In the genomic region with DNA sequence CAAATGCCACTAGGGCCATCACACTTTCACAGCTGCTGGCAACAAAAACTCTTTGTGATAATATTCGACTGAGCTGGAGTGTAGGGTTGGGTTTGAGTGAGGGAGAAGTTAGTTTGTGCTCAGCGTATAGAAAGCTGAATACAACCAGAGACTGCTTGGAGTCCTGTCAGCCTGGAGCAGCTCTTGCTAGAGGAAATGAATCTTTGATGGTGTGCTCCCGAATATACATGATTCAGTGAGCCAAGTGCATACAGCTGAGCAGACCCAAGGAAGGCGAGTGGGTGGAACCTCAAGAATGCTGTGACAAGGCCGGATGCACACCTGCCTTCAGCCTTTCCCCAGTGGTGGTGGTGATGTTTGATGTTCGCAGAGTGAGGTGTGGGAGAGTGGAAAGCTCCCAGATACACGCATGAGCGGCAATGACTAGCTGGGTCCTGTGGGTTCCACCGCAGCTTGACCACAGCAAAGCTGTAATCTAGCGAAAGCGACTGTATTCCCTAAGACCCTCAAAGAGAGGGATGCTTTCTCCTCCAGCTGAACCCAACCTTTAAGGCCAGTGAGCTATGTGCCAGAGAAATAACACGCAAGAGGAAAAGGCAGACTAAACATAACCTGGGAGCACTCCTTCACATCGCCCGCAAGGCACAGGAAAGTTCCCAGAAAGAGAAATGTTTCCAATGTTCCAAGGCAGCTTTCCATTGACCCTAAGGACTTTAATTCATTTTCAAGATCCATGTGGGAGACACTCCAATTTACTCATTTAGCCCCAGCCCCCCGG, we compare ENCODE assay signal across 8 cellular contexts. TPM values are rescaled to one million over a fixed set of nuclear protein-coding genes. Genes with fewer than 3 reads are reported as not detected.
A peak's percentile ranks its signal among the peaks of the same experiment; 100 is the strongest.
DNase-seq lines count a peak whose midpoint lies in the region; ATAC-seq and TF ChIP-seq lines count a peak whose summit lies in the region.

No MANE protein-coding gene starts in this region.

- no peaks in the 10 kb centered on the region for H3K27me3 ChIP-seq in dorsolateral prefrontal cortex

- H3K4me3 ChIP-seq in AG10803 (ENCODE audit: low read length) (peak overlapping the region; percentile 76), dorsolateral prefrontal cortex (peak overlapping the region; percentile 61 to 97 (median 88))

- intact Hi-C loops in dorsolateral prefrontal cortex (cut with DNase I) = loop anchor here (2.0 to 5.0 kb wide), 6 partner anchors 62 to 188 kb away; partner anchors contain the start of gene TASOR (in 2 of the 2)

- DNase-seq in AG10803 (ENCODE audit: low read depth) = no peak
- DNase-seq in activated CD4-positive, alpha-beta T cell treated with anti-CD3 and anti-CD28 coated beads, Interleukin-2, amount 10 ng/mL, durations not matched to agents 7 days and 5 days = peak; percentile 83
- DNase-seq in dorsolateral prefrontal cortex = peak in 2 of 10 donors; percentile 36 to 37
- peak; percentile 37 for DNase-seq in naive B cell
- DNase-seq in SKM-1 (lab: John Stamatoyannopoulos, UW; ENCODE audit: unreplicated experiment) = no peak

- H3K4me1 Mint-ChIP-seq in activated CD4-positive, alpha-beta T cell treated with anti-CD3 and anti-CD28 coated beads, Interleukin-2, amount 10 ng/mL, durations not matched to agents 7 days and 5 days = peaks cover 52% of the 10 kb centered on the region
- H3K4me1 Mint-ChIP-seq in naive B cell = peaks cover 23 to 56% (median 26%) of the 10 kb centered on the region in 3 donors
- peaks cover 53% of the 10 kb centered on the region for H3K4me1 Mint-ChIP-seq in stimulated activated naive CD8-positive, alpha-beta T cell treated with anti-CD3 and anti-CD28 coated beads, Interleukin-15, Interleukin-2, amounts not matched to agents 100 ng/mL and 50 ng/mL, for 24 hours (ENCODE audit: low read depth)

- peak overlapping the region in 58 of 59 donors; percentile 2 to 97 (median 89) for H3K27ac ChIP-seq in dorsolateral prefrontal cortex

- TF ChIP-seq CTCF in AG10803 (conservative IDR thresholded peaks at IDR 0.05; ENCODE audit: low read length) (no peak), dorsolateral prefrontal cortex (IDR thresholded peaks at IDR 0.05 in 54 of 56, conservative IDR thresholded peaks at IDR 0.05 in 2 of 56; ENCODE audit: low read depth in 1 of 56, partially characterized antibody in 56 of 56) (peak in 11 of 56 donors; percentile 1 to 34 (median 18))

- no peaks in the 10 kb centered on the region for H3K9me3 Mint-ChIP-seq in activated CD4-positive, alpha-beta T cell treated with anti-CD3 and anti-CD28 coated beads, Interleukin-2, amount 10 ng/mL, durations not matched to agents 7 days and 5 days
- no peaks in the 10 kb centered on the region for H3K9me3 Mint-ChIP-seq in naive B cell
- no peaks in the 10 kb centered on the region for H3K9me3 Mint-ChIP-seq in stimulated activated naive CD8-positive, alpha-beta T cell treated with anti-CD3 and anti-CD28 coated beads, Interleukin-15, Interleukin-2, amounts not matched to agents 100 ng/mL and 50 ng/mL, for 24 hours

- ATAC-seq in HG02852 (IDR thresholded peaks at IDR 0.05; ENCODE audit: unreplicated experiment) (peak; percentile 42), naive B cell (ENCODE audit: low read depth in 2 of 2) (peak; percentile 9 to 13), GM18909 (IDR thresholded peaks at IDR 0.05; ENCODE audit: poor library complexity, unreplicated experiment) (no peak)

- H3K36me3 Mint-ChIP-seq in activated CD4-positive, alpha-beta T cell treated with anti-CD3 and anti-CD28 coated beads, Interleukin-2, amount 10 ng/mL, durations not matched to agents 7 days and 5 days (ENCODE audit: low read depth) = peaks cover 46% of the 10 kb centered on the region
- H3K36me3 Mint-ChIP-seq in naive B cell = no peaks in the 10 kb centered on the region
- peaks cover 34% of the 10 kb centered on the region for H3K36me3 Mint-ChIP-seq in stimulated activated naive CD8-positive, alpha-beta T cell treated with anti-CD3 and anti-CD28 coated beads, Interleukin-15, Interleukin-2, amounts not matched to agents 100 ng/mL and 50 ng/mL, for 24 hours (ENCODE audit: low read depth)

- H3K27ac Mint-ChIP-seq in activated CD4-positive, alpha-beta T cell treated with anti-CD3 and anti-CD28 coated beads, Interleukin-2, amount 10 ng/mL, durations not matched to agents 7 days and 5 days = peak overlapping the region; percentile 87
- H3K27ac Mint-ChIP-seq in naive B cell = peak overlapping the region; percentile 38 to 95 (median 80)
- H3K27ac Mint-ChIP-seq in stimulated activated naive CD8-positive, alpha-beta T cell treated with anti-CD3 and anti-CD28 coated beads, Interleukin-15, Interleukin-2, amounts not matched to agents 100 ng/mL and 50 ng/mL, for 24 hours = peak overlapping the region; percentile 89

- H3K27me3 Mint-ChIP-seq in activated CD4-positive, alpha-beta T cell treated with anti-CD3 and anti-CD28 coated beads, Interleukin-2, amount 10 ng/mL, durations not matched to agents 7 days and 5 days = no peaks in the 10 kb centered on the region
- H3K27me3 Mint-ChIP-seq in naive B cell = no peaks in the 10 kb centered on the region
- H3K27me3 Mint-ChIP-seq in stimulated activated naive CD8-positive, alpha-beta T cell treated with anti-CD3 and anti-CD28 coated beads, Interleukin-15, Interleukin-2, amounts not matched to agents 100 ng/mL and 50 ng/mL, for 24 hours = no peaks in the 10 kb centered on the region

- H3K4me3 Mint-ChIP-seq in activated CD4-positive, alpha-beta T cell treated with anti-CD3 and anti-CD28 coated beads, Interleukin-2, amount 10 ng/mL, durations not matched to agents 7 days and 5 days = peak overlapping the region; percentile 87
- H3K4me3 Mint-ChIP-seq in naive B cell = peak overlapping the region; percentile 84 to 97 (median 95)
- peak overlapping the region; percentile 93 for H3K4me3 Mint-ChIP-seq in stimulated activated naive CD8-positive, alpha-beta T cell treated with anti-CD3 and anti-CD28 coated beads, Interleukin-15, Interleukin-2, amounts not matched to agents 100 ng/mL and 50 ng/mL, for 24 hours

- POLR2A ChIA-PET in activated CD4-positive, alpha-beta T cell treated with anti-CD3 and anti-CD28 coated beads, Interleukin-2, amount 10 ng/mL, durations not matched to agents 7 days and 5 days (lab: Charles Lee) = interaction anchor here (0.6 to 1.5 kb wide), 9 partner anchors 10 to 244 kb away, joined by 3 to 9 read pairs (median 4); partner anchors contain the start of gene CCDC66

- CTCF ChIA-PET in activated CD4-positive, alpha-beta T cell treated with anti-CD3 and anti-CD28 coated beads, Interleukin-2, amount 10 ng/mL, durations not matched to agents 7 days and 5 days (lab: Charles Lee) = interaction anchor here (0.5 to 6.7 kb wide), 27 partner anchors 11 to 196 kb away, joined by 3 to 79 read pairs (median 8); partner anchors contain the start of gene TASOR

RNA-seq across cellular contexts. Expression of gene ARHGEF3, which starts 1.2 kb away (rescaled TPM):
- total RNA-seq in activated CD4-positive, alpha-beta T cell treated with anti-CD3 and anti-CD28 coated beads, Interleukin-2, amount 10 ng/mL, durations not matched to agents 7 days and 5 days = 100 to 1,000 TPM; 102 to 109 TPM
- total RNA-seq in dorsolateral prefrontal cortex = 10 to 100 TPM; 20.5 to 88.5 (median 62.5) TPM
- 10 to 100 TPM; 30.1 to 43.7 (median 38.4) TPM for polyA plus RNA-seq in naive B cell (ENCODE audit: low read depth in 6 of 6)

Comparison
In these comparisons a context has a peak if more than half of its experiments do, and no peak if none do; other contexts are left out.
1. DNase-seq: peak in activated CD4-positive, alpha-beta T cell treated with anti-CD3 and anti-CD28 coated beads, Interleukin-2, amount 10 ng/mL, durations not matched to agents 7 days and 5 days (single experiment) and naive B cell (single experiment); none in AG10803 (single experiment) and SKM-1 (single experiment).
2. Peak in every context shown above with its lines, with median percentiles within 50 percentile points of each other: H3K27ac Mint-ChIP-seq and H3K4me3 Mint-ChIP-seq.